In the genomic region with DNA sequence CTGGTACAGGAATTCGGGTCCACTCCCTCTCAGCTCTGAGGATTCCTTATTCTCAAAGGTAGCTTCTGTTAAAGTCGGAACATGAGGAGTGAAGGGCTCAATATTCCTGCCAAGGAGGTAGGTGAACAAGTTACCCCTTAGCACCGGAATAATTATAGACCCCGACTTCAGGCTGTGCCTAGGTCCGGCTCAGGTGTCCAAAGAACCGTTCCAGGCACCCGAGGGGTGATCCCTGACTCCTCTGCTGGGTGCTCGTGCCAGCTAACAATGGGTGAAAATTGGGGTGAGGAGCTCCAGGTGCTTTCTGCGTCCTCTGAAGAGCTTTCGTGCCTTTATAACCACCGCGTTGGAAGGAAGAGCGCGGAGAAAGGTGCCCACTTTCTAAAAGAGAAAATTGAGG, we compare ENCODE assay signal across 8 cellular contexts.
DNase-seq lines count a peak whose midpoint lies in the region; ATAC-seq and TF ChIP-seq lines count a peak whose summit lies in the region.

No MANE protein-coding gene starts in this region.

- no peaks in the 10 kb centered on the region for H3K9me3 ChIP-seq in RWPE2 (ENCODE audit: severe bottlenecking)

- peak overlapping the region; percentile 83 for H3K27ac ChIP-seq in RWPE2 (ENCODE audit: poor library complexity, severe bottlenecking)

- no peak for ATAC-seq in RWPE2 (ENCODE audit: low read depth)
- ATAC-seq in GM19328 (IDR thresholded peaks at IDR 0.05; ENCODE audit: unreplicated experiment): no peak
- ATAC-seq in GM18511 (IDR thresholded peaks at IDR 0.05; ENCODE audit: unreplicated experiment): no peak

- H3K4me3 ChIP-seq in GM12865 (ENCODE audit: low read depth, low read length) (peak overlapping the region; percentile 95), RWPE2 (ENCODE audit: severe bottlenecking) (peak overlapping the region; percentile 44), fibroblast of mammary gland (ENCODE audit: control insufficient read depth, low read depth, low read length) (peak overlapping the region; percentile 82), retinal pigment epithelial cell (ENCODE audit: low read length) (peak overlapping the region; percentile 97)

- TF ChIP-seq CTCF in GM12865 (IDR thresholded peaks at IDR 0.05; ENCODE audit: insufficient read depth, low read depth, low read length, missing control alignments): no peak
- TF ChIP-seq CTCF in RWPE2 (IDR thresholded peaks at IDR 0.05; ENCODE audit: poor library complexity, severe bottlenecking): no peak
- TF ChIP-seq CTCF in fibroblast of mammary gland (conservative IDR thresholded peaks at IDR 0.05; ENCODE audit: control insufficient read depth, insufficient read depth, low read depth, low read length): no peak
- TF ChIP-seq CTCF in retinal pigment epithelial cell (conservative IDR thresholded peaks at IDR 0.05; ENCODE audit: low read depth, low read length): no peak

- H3K36me3 ChIP-seq in RWPE2 (ENCODE audit: low read depth): peaks cover 28% of the 10 kb centered on the region

- peaks cover 4% of the 10 kb centered on the region for H3K4me1 ChIP-seq in RWPE2 (ENCODE audit: insufficient read depth, poor library complexity, severe bottlenecking)

- no peaks in the 10 kb centered on the region for H3K27me3 ChIP-seq in RWPE2 (ENCODE audit: insufficient read depth, poor library complexity, severe bottlenecking)

- DNase-seq in GM12865 (ENCODE audit: low read depth) (peak; percentile 21), RWPE2 (ENCODE audit: low spot score) (no peak), fibroblast of mammary gland (ENCODE audit: low read depth) (no peak), retinal pigment epithelial cell (ENCODE audit: low read depth) (no peak), SW480 (ENCODE audit: low spot score) (no peak)
- no peak for DNase-seq in activated effector memory CD4-positive, alpha-beta T cell treated with anti-CD3 and anti-CD28 coated beads, Interleukin-2, amount 50 U/mL, for 16 hours

Comparison
In these comparisons a context has a peak if more than half of its experiments do, and no peak if none do; other contexts are left out.
1. H3K4me3 ChIP-seq: peak in every context shown above with its lines; median percentile 97 in retinal pigment epithelial cell; 95 in GM12865; 82 in fibroblast of mammary gland; 44 in RWPE2.